Comparison of ENCODE assay signal across 1 cellular context in the genomic region with DNA sequence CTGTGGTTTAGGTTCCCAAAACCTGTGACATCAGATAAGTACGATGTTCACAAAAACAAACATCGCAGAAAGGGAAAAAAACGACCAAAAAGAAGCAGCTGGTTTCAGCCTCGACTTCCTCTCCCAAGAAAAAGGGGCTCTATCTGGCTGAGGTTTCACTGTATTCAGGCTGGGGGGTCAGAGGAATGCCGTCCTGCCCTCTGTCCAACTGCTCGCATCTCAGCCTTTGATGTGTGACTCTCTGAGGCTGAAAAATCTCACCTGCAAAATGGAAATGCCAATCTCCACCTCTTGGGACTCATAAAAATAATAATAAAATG.
TF ChIP-seq lines count a peak whose summit lies in the region.

No MANE protein-coding gene starts in this region.

TF ChIP-seq in K562, 482 proteins besides CTCF, POLR2A, EP300 and RAD21 (continued from another document and continues in another):
- TF ChIP-seq SMARCE1 (IDR thresholded peaks at IDR 0.05) (peak; percentile 69; the same call in 1 of the 2 replicates), POU5F1 (IDR thresholded peaks at IDR 0.05; ENCODE audit: borderline replicate concordance, low read depth, low read length, partially characterized antibody) (no peak), MLX (CRISPR knock-in tag; conservative IDR thresholded peaks at IDR 0.05) (no peak), CBFA2T2 (conservative IDR thresholded peaks at IDR 0.05) (peak; percentile 60), NR3C1 (CRISPR knock-in tag; IDR thresholded peaks at IDR 0.05) (no peak), HDAC6 (IDR thresholded peaks at IDR 0.05; ENCODE audit: low read depth, low read length) (no peak), ZNF589 (CRISPR knock-in tag; IDR thresholded peaks at IDR 0.05; ENCODE audit: low read depth) (0 out of 2 replicates have a peak, but pooled peaks have one; percentile 27), ZNF76 (CRISPR knock-in tag; IDR thresholded peaks at IDR 0.05; ENCODE audit: borderline replicate concordance) (no peak), KLF16 (IDR thresholded peaks at IDR 0.05) (0 out of 2 replicates have a peak, but pooled peaks have one; percentile 40), GTF2E2 (tag; IDR thresholded peaks at IDR 0.05) (no peak), ZNF445 (CRISPR knock-in tag; IDR thresholded peaks at IDR 0.05; ENCODE audit: low read depth) (no peak), TAF9B (IDR thresholded peaks at IDR 0.05; ENCODE audit: partially characterized antibody) (no peak), ESRRA (IDR thresholded peaks at IDR 0.05; ENCODE audit: borderline replicate concordance, low read depth) (peak; percentile 52; the same call in 1 of the 2 replicates), FOXA3 (CRISPR knock-in tag; conservative IDR thresholded peaks at IDR 0.05 in 1 of 2, IDR thresholded peaks at IDR 0.05 in 1 of 2) (peak in 1 of 2 experiments; percentile 57; a peak in 2 of 4 replicates), FOS (IDR thresholded peaks at IDR 0.05; ENCODE audit: extremely low read depth, insufficient read length) (no peak), ARNT (IDR thresholded peaks at IDR 0.05) (no peak), SFPQ (IDR thresholded peaks at IDR 0.05; ENCODE audit: low read depth, low read length) (no peak), TAL1 (IDR thresholded peaks at IDR 0.05) (peak; percentile 63), ATF4 (CRISPR knock-in tag; IDR thresholded peaks at IDR 0.05) (no peak), SMARCA4 (IDR thresholded peaks at IDR 0.05) (peak; percentile 44), ZC3H11A (IDR thresholded peaks at IDR 0.05; ENCODE audit: low read depth, low read length) (no peak), TBP (optimal IDR thresholded peaks at IDR 0.05; ENCODE audit: low read depth, low read length) (no peak), FOSL1 (tag; conservative IDR thresholded peaks at IDR 0.05) (0 out of 2 replicates have a peak, but pooled peaks have one; percentile 19), SIN3A (IDR thresholded peaks at IDR 0.05; ENCODE audit: borderline replicate concordance in 2 of 2, control insufficient read depth in 1 of 2, low read depth in 2 of 2, low read length in 2 of 2) (no peak), LCOR (CRISPR knock-in tag; IDR thresholded peaks at IDR 0.05) (peak; percentile 57; the same call in 1 of the 2 replicates), PRMT5 (CRISPR knock-in tag; IDR thresholded peaks at IDR 0.05) (no peak), NCOA4 (IDR thresholded peaks at IDR 0.05; ENCODE audit: partially characterized antibody) (no peak), TCF3 (CRISPR knock-in tag; IDR thresholded peaks at IDR 0.05) (peak; percentile 75; the same call in 1 of the 2 replicates), ZBTB11 (CRISPR knock-in tag; IDR thresholded peaks at IDR 0.05) (peak in 1 of 3 experiments; percentile 30; a peak in 1 of 6 replicates), MLLT1 (IDR thresholded peaks at IDR 0.05) (peak in 1 of 2 experiments; percentile 73; a peak in 1 of 4 replicates), MEIS2 (IDR thresholded peaks at IDR 0.05; ENCODE audit: partially characterized antibody) (no peak), MYC (IDR thresholded peaks at IDR 0.05; ENCODE audit: low read depth, low read length) (no peak), MYC (CRISPR knock-in tag; IDR thresholded peaks at IDR 0.05; ENCODE audit: borderline replicate concordance, low read depth) (no peak), NCOR1 (IDR thresholded peaks at IDR 0.05) (peak; percentile 45; the same call in 1 of the 2 replicates), CBFA2T3 (IDR thresholded peaks at IDR 0.05) (peak; percentile 63), JUND (IDR thresholded peaks at IDR 0.05; ENCODE audit: borderline replicate concordance, low read depth, low read length) (peak; percentile 29; the same call in 1 of the 2 replicates), JUND (tag; IDR thresholded peaks at IDR 0.05; ENCODE audit: borderline replicate concordance, low read depth, low read length) (no peak; the same call in 2 of the 3 replicates), NFIC (IDR thresholded peaks at IDR 0.05) (peak; percentile 6; the same call in 1 of the 2 replicates), DPF2 (IDR thresholded peaks at IDR 0.05) (peak; percentile 34; the same call in 1 of the 2 replicates)
- TF ChIP-seq, protein P1, sequence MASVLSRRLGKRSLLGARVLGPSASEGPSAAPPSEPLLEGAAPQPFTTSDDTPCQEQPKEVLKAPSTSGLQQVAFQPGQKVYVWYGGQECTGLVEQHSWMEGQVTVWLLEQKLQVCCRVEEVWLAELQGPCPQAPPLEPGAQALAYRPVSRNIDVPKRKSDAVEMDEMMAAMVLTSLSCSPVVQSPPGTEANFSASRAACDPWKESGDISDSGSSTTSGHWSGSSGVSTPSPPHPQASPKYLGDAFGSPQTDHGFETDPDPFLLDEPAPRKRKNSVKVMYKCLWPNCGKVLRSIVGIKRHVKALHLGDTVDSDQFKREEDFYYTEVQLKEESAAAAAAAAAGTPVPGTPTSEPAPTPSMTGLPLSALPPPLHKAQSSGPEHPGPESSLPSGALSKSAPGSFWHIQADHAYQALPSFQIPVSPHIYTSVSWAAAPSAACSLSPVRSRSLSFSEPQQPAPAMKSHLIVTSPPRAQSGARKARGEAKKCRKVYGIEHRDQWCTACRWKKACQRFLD (CRISPR knock-in tag; IDR thresholded peaks at IDR 0.05): 0 out of 2 replicates have a peak, but pooled peaks have one; percentile 4
- TF ChIP-seq, protein P2, sequence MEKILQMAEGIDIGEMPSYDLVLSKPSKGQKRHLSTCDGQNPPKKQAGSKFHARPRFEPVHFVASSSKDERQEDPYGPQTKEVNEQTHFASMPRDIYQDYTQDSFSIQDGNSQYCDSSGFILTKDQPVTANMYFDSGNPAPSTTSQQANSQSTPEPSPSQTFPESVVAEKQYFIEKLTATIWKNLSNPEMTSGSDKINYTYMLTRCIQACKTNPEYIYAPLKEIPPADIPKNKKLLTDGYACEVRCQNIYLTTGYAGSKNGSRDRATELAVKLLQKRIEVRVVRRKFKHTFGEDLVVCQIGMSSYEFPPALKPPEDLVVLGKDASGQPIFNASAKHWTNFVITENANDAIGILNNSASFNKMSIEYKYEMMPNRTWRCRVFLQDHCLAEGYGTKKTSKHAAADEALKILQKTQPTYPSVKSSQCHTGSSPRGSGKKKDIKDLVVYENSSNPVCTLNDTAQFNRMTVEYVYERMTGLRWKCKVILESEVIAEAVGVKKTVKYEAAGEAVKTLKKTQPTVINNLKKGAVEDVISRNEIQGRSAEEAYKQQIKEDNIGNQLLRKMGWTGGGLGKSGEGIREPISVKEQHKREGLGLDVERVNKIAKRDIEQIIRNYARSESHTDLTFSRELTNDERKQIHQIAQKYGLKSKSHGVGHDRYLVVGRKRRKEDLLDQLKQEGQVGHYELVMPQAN (IDR thresholded peaks at IDR 0.05; ENCODE audit: borderline replicate concordance): no peak
- TF ChIP-seq, protein P3, sequence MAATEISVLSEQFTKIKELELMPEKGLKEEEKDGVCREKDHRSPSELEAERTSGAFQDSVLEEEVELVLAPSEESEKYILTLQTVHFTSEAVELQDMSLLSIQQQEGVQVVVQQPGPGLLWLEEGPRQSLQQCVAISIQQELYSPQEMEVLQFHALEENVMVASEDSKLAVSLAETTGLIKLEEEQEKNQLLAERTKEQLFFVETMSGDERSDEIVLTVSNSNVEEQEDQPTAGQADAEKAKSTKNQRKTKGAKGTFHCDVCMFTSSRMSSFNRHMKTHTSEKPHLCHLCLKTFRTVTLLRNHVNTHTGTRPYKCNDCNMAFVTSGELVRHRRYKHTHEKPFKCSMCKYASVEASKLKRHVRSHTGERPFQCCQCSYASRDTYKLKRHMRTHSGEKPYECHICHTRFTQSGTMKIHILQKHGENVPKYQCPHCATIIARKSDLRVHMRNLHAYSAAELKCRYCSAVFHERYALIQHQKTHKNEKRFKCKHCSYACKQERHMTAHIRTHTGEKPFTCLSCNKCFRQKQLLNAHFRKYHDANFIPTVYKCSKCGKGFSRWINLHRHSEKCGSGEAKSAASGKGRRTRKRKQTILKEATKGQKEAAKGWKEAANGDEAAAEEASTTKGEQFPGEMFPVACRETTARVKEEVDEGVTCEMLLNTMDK (IDR thresholded peaks at IDR 0.05; ENCODE audit: borderline replicate concordance, insufficient read depth, low read depth, low read length, poor library complexity, severe bottlenecking): no peak
- TF ChIP-seq, protein P4, sequence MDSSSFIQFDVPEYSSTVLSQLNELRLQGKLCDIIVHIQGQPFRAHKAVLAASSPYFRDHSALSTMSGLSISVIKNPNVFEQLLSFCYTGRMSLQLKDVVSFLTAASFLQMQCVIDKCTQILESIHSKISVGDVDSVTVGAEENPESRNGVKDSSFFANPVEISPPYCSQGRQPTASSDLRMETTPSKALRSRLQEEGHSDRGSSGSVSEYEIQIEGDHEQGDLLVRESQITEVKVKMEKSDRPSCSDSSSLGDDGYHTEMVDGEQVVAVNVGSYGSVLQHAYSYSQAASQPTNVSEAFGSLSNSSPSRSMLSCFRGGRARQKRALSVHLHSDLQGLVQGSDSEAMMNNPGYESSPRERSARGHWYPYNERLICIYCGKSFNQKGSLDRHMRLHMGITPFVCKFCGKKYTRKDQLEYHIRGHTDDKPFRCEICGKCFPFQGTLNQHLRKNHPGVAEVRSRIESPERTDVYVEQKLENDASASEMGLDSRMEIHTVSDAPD (CRISPR knock-in tag; IDR thresholded peaks at IDR 0.05): no peak
- TF ChIP-seq, protein P5, sequence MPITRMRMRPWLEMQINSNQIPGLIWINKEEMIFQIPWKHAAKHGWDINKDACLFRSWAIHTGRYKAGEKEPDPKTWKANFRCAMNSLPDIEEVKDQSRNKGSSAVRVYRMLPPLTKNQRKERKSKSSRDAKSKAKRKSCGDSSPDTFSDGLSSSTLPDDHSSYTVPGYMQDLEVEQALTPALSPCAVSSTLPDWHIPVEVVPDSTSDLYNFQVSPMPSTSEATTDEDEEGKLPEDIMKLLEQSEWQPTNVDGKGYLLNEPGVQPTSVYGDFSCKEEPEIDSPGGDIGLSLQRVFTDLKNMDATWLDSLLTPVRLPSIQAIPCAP (CRISPR knock-in tag; IDR thresholded peaks at IDR 0.05; ENCODE audit: borderline replicate concordance): no peak
